18 cellular contexts compared by ENCODE assay signal in genomic region chr2:131488306-131489205, GRCh38. TPM values are rescaled to one million over a fixed set of nuclear protein-coding genes. Genes with fewer than 3 reads are reported as not detected.
A peak's percentile ranks its signal among the peaks of the same experiment; 100 is the strongest.
DNase-seq lines count a peak whose midpoint lies in the region; ATAC-seq lines count a peak whose summit lies in the region.
"Had no signal": no experiment of that assay in that cellular context is flagged by ENCODE, and none has a peak within 500 bp of the region (broad histone marks: within the 10 kb centered on the region; RNA-seq: fewer than 3 reads in every experiment).

No MANE protein-coding gene starts in this region.

- H3K27me3 Mint-ChIP-seq in activated T-helper 17 cell treated with anti-CD3 and anti-CD28 coated beads, Interleukin-2, amount 50 U/mL, for 72 hours: no peaks in the 10 kb centered on the region

- H3K4me1 Mint-ChIP-seq in activated T-helper 17 cell treated with anti-CD3 and anti-CD28 coated beads, Interleukin-2, amount 50 U/mL, for 72 hours: peaks cover 5% of the 10 kb centered on the region

- peak; percentile 18 to 19 for DNase-seq in activated T-cell treated with anti-CD3 and anti-CD28 coated beads, Interleukin-2, amount 50 U/mL, for 48 hours
- no peak for DNase-seq in activated T-cell treated with anti-CD3 and anti-CD28 coated beads, Interleukin-2, amount 50 U/mL, for 1 hour
- DNase-seq in DMS79 (lab: John Stamatoyannopoulos, UW): peak; percentile 56
- DNase-seq in myocyte (ENCODE audit: low read depth): peak; percentile 74
- no peak for DNase-seq in cerebellar cortex (ENCODE audit: low spot score)
- DNase-seq: caudate nucleus; GDM1; GM23248; Kasumi-1; NCI-H146; NCI-H510A; stimulated activated CD4-positive, alpha-beta T cell treated with anti-CD3 and anti-CD28 coated beads, Interleukin-1b, Interleukin-23, amount 100 ng/mL, for 48 hours had no signal

- peaks cover 58% of the 10 kb centered on the region for H3K36me3 Mint-ChIP-seq in activated T-helper 17 cell treated with anti-CD3 and anti-CD28 coated beads, Interleukin-2, amount 50 U/mL, for 72 hours (ENCODE audit: low read depth)

- H3K27ac Mint-ChIP-seq in activated T-helper 17 cell treated with anti-CD3 and anti-CD28 coated beads, Interleukin-2, amount 50 U/mL, for 72 hours: peak overlapping the region; percentile 43

- H3K9me3 Mint-ChIP-seq in activated T-helper 17 cell treated with anti-CD3 and anti-CD28 coated beads, Interleukin-2, amount 50 U/mL, for 72 hours: no peaks in the 10 kb centered on the region

- no peak overlapping the region for H3K4me3 Mint-ChIP-seq in activated T-helper 17 cell treated with anti-CD3 and anti-CD28 coated beads, Interleukin-2, amount 50 U/mL, for 72 hours

- no peak for ATAC-seq in activated T-helper 17 cell treated with anti-CD3 and anti-CD28 coated beads, Interleukin-2, amount 50 U/mL, for 72 hours (replicated peaks)
- ATAC-seq in GM21526 (IDR thresholded peaks at IDR 0.05; ENCODE audit: low FRiP score, unreplicated experiment) (no peak), HG03442 (IDR thresholded peaks at IDR 0.05; ENCODE audit: unreplicated experiment) (no peak)
- ATAC-seq: sciatic nerve had no signal

RNA-seq across cellular contexts. Expression of gene MZT2A, which starts 3.6 kb away (rescaled TPM):
- total RNA-seq in activated T-helper 17 cell treated with anti-CD3 and anti-CD28 coated beads, Interleukin-2, amount 50 U/mL, for 72 hours: 100 to 1,000 TPM in 1 of 2 donors, 10 to 100 TPM in 1; 96.0 to 112 TPM
- 35.1 and 35.5 TPM in 2 replicates for total RNA-seq in myocyte
- 63.3 TPM for polyA plus RNA-seq in myocyte (2012)

RNA-seq across cellular contexts. Expression of gene TUBA3D, which starts 12.6 kb away (rescaled TPM):
- total RNA-seq in activated T-helper 17 cell treated with anti-CD3 and anti-CD28 coated beads, Interleukin-2, amount 50 U/mL, for 72 hours: not detected
- not detected in 2 replicates for total RNA-seq in myocyte
- polyA plus RNA-seq in myocyte (2012): 0.19 TPM
- total RNA-seq: GM23248, omental fat pad, sciatic nerve, temporal lobe had no signal
- polyA plus RNA-seq: GM23248 had no signal

RNA-seq across cellular contexts. Expression of gene CCDC74A, which starts 39.1 kb away (rescaled TPM):
- 1 to 10 TPM; 2.7 to 5.9 TPM for total RNA-seq in activated T-helper 17 cell treated with anti-CD3 and anti-CD28 coated beads, Interleukin-2, amount 50 U/mL, for 72 hours
- total RNA-seq in myocyte: 7.8 and 8.5 TPM in 2 replicates
- 5.7 TPM for polyA plus RNA-seq in myocyte (2012)

Comparison
In these comparisons a context has a peak if more than half of its experiments do, and no peak if none do; other contexts are left out.
1. DNase-seq: peak in activated T-cell treated with anti-CD3 and anti-CD28 coated beads, Interleukin-2, amount 50 U/mL, for 48 hours (2 of 2), DMS79 (single experiment) and myocyte (single experiment); none in activated T-cell treated with anti-CD3 and anti-CD28 coated beads, Interleukin-2, amount 50 U/mL, for 1 hour (single experiment) and cerebellar cortex (single experiment).